ENCODE assay signal across 9 cellular contexts in the genomic region with DNA sequence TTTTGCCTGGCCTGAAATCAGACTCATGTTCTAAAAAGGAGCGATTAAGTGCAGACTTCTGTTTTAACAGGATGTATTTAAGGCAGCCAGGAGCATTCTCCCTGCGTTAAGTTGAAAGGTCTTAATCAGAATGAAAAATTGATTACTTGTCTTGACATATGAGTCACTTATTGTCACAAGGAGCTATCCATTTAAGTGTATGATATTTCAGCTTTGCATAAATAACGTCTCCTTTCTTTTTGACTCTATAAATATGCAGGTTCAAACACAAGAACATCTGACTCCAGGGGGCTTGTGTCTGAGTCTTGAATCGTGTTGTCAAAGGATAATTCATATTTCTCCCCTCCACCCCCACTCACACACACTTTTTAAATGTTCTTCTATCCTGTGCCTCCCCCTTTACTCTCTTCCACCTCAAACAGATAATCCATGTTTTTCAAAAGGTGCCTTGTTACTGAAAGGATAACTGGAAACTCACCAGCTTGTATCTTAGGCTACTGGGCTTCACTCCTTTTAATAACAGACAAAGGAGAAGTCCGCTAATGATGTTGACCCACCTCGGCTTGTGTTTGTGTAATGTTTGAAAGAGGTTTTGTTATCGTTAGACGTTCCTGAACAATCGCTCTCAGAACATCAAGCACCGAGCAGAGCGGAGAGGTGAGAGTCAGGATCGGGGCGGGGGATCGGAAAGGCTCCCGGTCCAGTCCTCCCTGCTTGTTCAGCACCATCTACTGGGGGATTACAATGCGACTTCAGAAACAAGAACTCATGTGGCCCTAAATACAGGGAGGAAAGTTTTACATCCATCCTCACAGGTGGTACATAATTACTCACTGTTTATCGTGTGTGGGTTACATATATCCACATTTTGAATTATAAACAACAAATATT.
DNase-seq lines count a peak whose midpoint lies in the region; ATAC-seq, FAIRE-seq and TF ChIP-seq lines count a peak whose summit lies in the region.
"Had no signal": no experiment of that assay in that cellular context is flagged by ENCODE, and none has a peak within 500 bp of the region (broad histone marks: within the 10 kb centered on the region; RNA-seq: fewer than 3 reads in every experiment).

No MANE protein-coding gene starts in this region.

- in situ Hi-C loops in SK-MEL-5 (cut with HindIII; ENCODE audit: low pct_unique_long_range_greater_than_20kb, low sequenced_read_pairs): no loop called here

- peak; percentile 35 to 54 for ATAC-seq in lower lobe of right lung

- peaks cover 0 to 6% of the 10 kb centered on the region in 2 donors for H3K4me1 Mint-ChIP-seq in immature natural killer cell

- POLR2A ChIA-PET in AG04449 (lab: Yijun Ruan, JAX): no interaction called here

- no peak for TF ChIP-seq POLR2A in testis (IDR thresholded peaks at IDR 0.05)

- 7 to 8% methylated on average over 17 of the region's 17 CpGs for WGBS in testis, 2 donors

- peaks cover 0 to 4% (median 3%) of the 10 kb centered on the region in 3 donors for H3K36me3 Mint-ChIP-seq in immature natural killer cell

- H3K36me3 ChIP-seq in bronchial epithelial cell (ENCODE audit: control insufficient read depth, insufficient read depth, low read length): no peaks in the 10 kb centered on the region
- no peaks in the 10 kb centered on the region for H3K36me3 ChIP-seq in lower lobe of right lung
- H3K36me3 ChIP-seq in testis (ENCODE audit: low read depth, missing control alignments): no peaks in the 10 kb centered on the region

- CTCF ChIA-PET in AG04449 (lab: Yijun Ruan, JAX): interaction anchor here (0.7 to 2.0 kb wide), 8 partner anchors 16 to 498 kb away, joined by 3 to 5 read pairs (median 3); no protein-coding TSS in a partner anchor

- H3K27me3 ChIP-seq in bronchial epithelial cell (ENCODE audit: control insufficient read depth, insufficient read depth, low read length) (peaks cover 5% of the 10 kb centered on the region), lower lobe of right lung (ENCODE audit: low read depth) (peaks cover 14% of the 10 kb centered on the region), testis (no peaks in the 10 kb centered on the region)

- no peaks in the 10 kb centered on the region for H3K9me3 ChIP-seq in lower lobe of right lung
- no peaks in the 10 kb centered on the region for H3K9me3 ChIP-seq in testis

- no peak for FAIRE-seq in bronchial epithelial cell (lab: Jason Lieb, UNC)
- FAIRE-seq in D721Med (lab: Jason Lieb, UNC): no peak
- FAIRE-seq: GM18507 had no signal

- TF ChIP-seq CTCF in AG04449 (IDR thresholded peaks at IDR 0.05; ENCODE audit: insufficient read depth, low read length, missing control alignments) (peak; percentile 51), bronchial epithelial cell (IDR thresholded peaks at IDR 0.05; ENCODE audit: insufficient read depth, low read length, severe bottlenecking) (peak; percentile 12), lower lobe of right lung (IDR thresholded peaks at IDR 0.05) (peak; percentile 42), testis (IDR thresholded peaks at IDR 0.05) (no peak), D721Med (IDR thresholded peaks at IDR 0.05; ENCODE audit: insufficient read depth, missing control alignments) (no peak)

- H3K27ac ChIP-seq in lower lobe of right lung: no peak overlapping the region
- H3K27ac ChIP-seq in testis: no peak overlapping the region

- no peak overlapping the region for H3K27ac Mint-ChIP-seq in immature natural killer cell

- intact Hi-C loops in lower lobe of right lung (cut with DNase I) (no loop called here), testis (cut with DNase I; ENCODE audit: low total_unique reads) (no loop called here)

- no peak for DNase-seq in AG04449 (ENCODE audit: low read depth, low spot score)
- peak; percentile 65 for DNase-seq in H4 (ENCODE audit: low spot score)
- DNase-seq in SK-MEL-5 (ENCODE audit: low read depth, low spot score): peak; percentile 92
- DNase-seq in bronchial epithelial cell (ENCODE audit: low read depth): peak; percentile 33
- DNase-seq in lower lobe of right lung: no peak
- DNase-seq in testis: peak; percentile 37
- no peak for DNase-seq in D721Med (ENCODE audit: insufficient read length, low spot score)
- no peak for DNase-seq in immature natural killer cell

- H3K4me3 Mint-ChIP-seq in immature natural killer cell: no peak overlapping the region

- no peaks in the 10 kb centered on the region for H3K4me1 ChIP-seq in lower lobe of right lung
- H3K4me1 ChIP-seq in testis: no peaks in the 10 kb centered on the region

- peaks cover 3 to 17% (median 11%) of the 10 kb centered on the region in 3 donors for H3K27me3 Mint-ChIP-seq in immature natural killer cell (ENCODE audit: low read depth in 3 of 3)

- no peaks in the 10 kb centered on the region for H3K9me3 Mint-ChIP-seq in immature natural killer cell

- no peak overlapping the region for H3K4me3 ChIP-seq in AG04449 (ENCODE audit: low read depth, low read length)
- H3K4me3 ChIP-seq in bronchial epithelial cell (ENCODE audit: low read depth, low read length): no peak overlapping the region
- H3K4me3 ChIP-seq in lower lobe of right lung: no peak overlapping the region
- no peak overlapping the region for H3K4me3 ChIP-seq in testis

Comparison
In these comparisons a context has a peak if more than half of its experiments do, and no peak if none do; other contexts are left out.
1. DNase-seq: peak in H4 (single experiment), SK-MEL-5 (single experiment), bronchial epithelial cell (single experiment) and testis (single experiment); none in AG04449 (single experiment), lower lobe of right lung (single experiment), D721Med (single experiment) and immature natural killer cell (0 of 3).
2. CTCF ChIP-seq: peak in AG04449 (single experiment), bronchial epithelial cell (single experiment) and lower lobe of right lung (single experiment); none in testis (0 of 3) and D721Med (single experiment).